8 cellular contexts compared by ENCODE assay signal in the genomic region with DNA sequence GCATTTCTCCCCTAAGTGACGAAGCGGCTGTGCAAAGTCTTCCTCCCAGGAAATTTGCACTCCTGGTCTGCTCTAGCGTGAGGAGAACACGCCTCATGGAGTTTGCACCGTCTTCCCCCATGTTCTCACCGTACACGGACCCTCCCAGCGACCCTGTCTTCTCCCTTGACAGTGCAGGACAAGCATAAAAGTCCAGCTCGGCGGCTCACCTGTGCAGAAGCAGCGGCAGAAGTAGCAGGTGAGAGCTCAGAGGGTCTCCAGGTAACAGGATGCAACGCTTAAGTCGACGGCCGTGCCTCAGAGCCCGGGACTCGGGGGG. TPM values are rescaled to one million over a fixed set of nuclear protein-coding genes. Genes with fewer than 3 reads are reported as not detected.
DNase-seq lines count a peak whose midpoint lies in the region; ATAC-seq and TF ChIP-seq lines count a peak whose summit lies in the region.

No MANE protein-coding gene starts in this region.

- H3K36me3 Mint-ChIP-seq in Caco-2 (ENCODE audit: insufficient read depth, unreplicated experiment), result no peaks in the 10 kb centered on the region
- peaks cover 6% of the 10 kb centered on the region; the same call in 1 of the 3 replicates for H3K36me3 Mint-ChIP-seq in GM23338 (ENCODE audit: low read depth)
- no peaks in the 10 kb centered on the region for H3K36me3 Mint-ChIP-seq in mesothelial cell of epicardium

- no peaks in the 10 kb centered on the region for H3K79me2 ChIP-seq in GM23338 (replicated peaks; ENCODE audit: insufficient read depth)

- H4K20me1 ChIP-seq in GM23338 (replicated peaks; ENCODE audit: insufficient read depth), result no peaks in the 10 kb centered on the region

- H3K4me1 Mint-ChIP-seq in Caco-2 (ENCODE audit: low read depth, unreplicated experiment) (no peaks in the 10 kb centered on the region), GM23338 (no peaks in the 10 kb centered on the region), mesothelial cell of epicardium (no peaks in the 10 kb centered on the region)

- no peak overlapping the region for H3K4me2 ChIP-seq in GM23338

- no peaks in the 10 kb centered on the region for H3F3A ChIP-seq in GM23338 (replicated peaks; ENCODE audit: low read depth)

- H2AFZ ChIP-seq in GM23338, result peak overlapping the region; percentile 72; the same call in 1 of the 2 replicates

- no peaks in the 10 kb centered on the region for H3K4me1 ChIP-seq in Caco-2
- H3K4me1 ChIP-seq in GM23338 (ENCODE audit: insufficient read depth), result no peaks in the 10 kb centered on the region
- no peaks in the 10 kb centered on the region for H3K4me1 ChIP-seq in mucosa of descending colon (ENCODE audit: low read depth)

- H3K9me3 Mint-ChIP-seq in Caco-2 (ENCODE audit: unreplicated experiment), result no peaks in the 10 kb centered on the region
- peaks cover 57% of the 10 kb centered on the region for H3K9me3 Mint-ChIP-seq in GM23338
- no peaks in the 10 kb centered on the region for H3K9me3 Mint-ChIP-seq in mesothelial cell of epicardium

- CTCF ChIA-PET in Caco-2 (lab: Charles Lee) (no interaction called here), RWPE1 (lab: Yijun Ruan, JAX) (no interaction called here)

- peak overlapping the region; percentile 16 for H3K4me3 ChIP-seq in Caco-2 (ENCODE audit: low read depth, low read length)
- no peak overlapping the region for H3K4me3 ChIP-seq in GM23338
- peak overlapping the region; percentile 17 for H3K4me3 ChIP-seq in mucosa of descending colon

- H3K27ac Mint-ChIP-seq in Caco-2 (ENCODE audit: unreplicated experiment) (no peak overlapping the region), GM23338 (no peak overlapping the region), mesothelial cell of epicardium (no peak overlapping the region)

- H3K27me3 ChIP-seq in Caco-2 (replicated peaks; ENCODE audit: control insufficient read depth, insufficient read depth, low read length), result no peaks in the 10 kb centered on the region
- no peaks in the 10 kb centered on the region for H3K27me3 ChIP-seq in GM23338 (ENCODE audit: insufficient read depth)

- no peaks in the 10 kb centered on the region for H3K27me3 Mint-ChIP-seq in Caco-2 (ENCODE audit: insufficient read depth, unreplicated experiment)
- no peaks in the 10 kb centered on the region for H3K27me3 Mint-ChIP-seq in GM23338 (ENCODE audit: insufficient read depth, low read depth, poor library complexity)
- H3K27me3 Mint-ChIP-seq in mesothelial cell of epicardium (ENCODE audit: low read depth), result no peaks in the 10 kb centered on the region

- H3K36me3 ChIP-seq in Caco-2 (ENCODE audit: control insufficient read depth, insufficient read depth, low read length) (no peaks in the 10 kb centered on the region), GM23338 (ENCODE audit: insufficient read depth) (no peaks in the 10 kb centered on the region), mucosa of descending colon (ENCODE audit: low read depth) (no peaks in the 10 kb centered on the region)

- H3K27ac ChIP-seq in GM23338 (ENCODE audit: low read depth) (no peak overlapping the region), RWPE1 (no peak overlapping the region)

- no TSS peak for BruUV-seq in Caco-2 (replicated peaks; lab: Mats Ljungman, UMichigan)

- no peaks in the 10 kb centered on the region for H3K9me2 ChIP-seq in GM23338 (ENCODE audit: insufficient read depth)

- H3K9me3 ChIP-seq in Caco-2, result no peaks in the 10 kb centered on the region
- H3K9me3 ChIP-seq in mucosa of descending colon, result no peaks in the 10 kb centered on the region

- TF ChIP-seq CTCF in Caco-2 (IDR thresholded peaks at IDR 0.05; ENCODE audit: insufficient read depth in 1 of 2, low read depth in 1 of 2, low read length in 1 of 2, severe bottlenecking in 1 of 2, unreplicated experiment in 1 of 2) (no peak), GM23338 (conservative IDR thresholded peaks at IDR 0.05; ENCODE audit: low read depth in 2 of 2) (no peak), mucosa of descending colon (IDR thresholded peaks at IDR 0.05) (no peak), RWPE1 (conservative IDR thresholded peaks at IDR 0.05; ENCODE audit: low read depth) (no peak), mesothelial cell of epicardium (IDR thresholded peaks at IDR 0.05; ENCODE audit: unreplicated experiment) (no peak)

- intact Hi-C loops in Caco-2 (cut with micrococcal nuclease; ENCODE audit: unreplicated experiment) (no loop called here), mucosa of descending colon (cut with DNase I, micrococcal nuclease) (no loop called here)

- no peak for DNase-seq in Caco-2
- DNase-seq in GM23338 (ENCODE audit: low spot score), result no peak
- DNase-seq in mucosa of descending colon, result no peak
- no peak for DNase-seq in RWPE1 (ENCODE audit: low spot score)
- no peak for DNase-seq in NCI-H345 treated with DMSO at 0.1 percent for 48 hours (lab: John Stamatoyannopoulos, UW; ENCODE audit: unreplicated experiment)
- no peak for DNase-seq in mesothelial cell of epicardium (ENCODE audit: low spot score in 2 of 2, unreplicated experiment in 2 of 2)

- H3K4me3 Mint-ChIP-seq in Caco-2 (ENCODE audit: unreplicated experiment), result peak overlapping the region; percentile 58
- H3K4me3 Mint-ChIP-seq in GM23338, result no peak overlapping the region
- H3K4me3 Mint-ChIP-seq in mesothelial cell of epicardium, result no peak overlapping the region

- POLR2A ChIA-PET in Caco-2 (lab: Charles Lee) (no interaction called here), RWPE1 (lab: Yijun Ruan, JAX; ENCODE audit: low non-redundant PET) (no interaction called here)

- ATAC-seq in GM23338 (no peak), SK-N-SH treated with all-trans-retinoic acid at 6 μM for 48 hours (peak; percentile 19), mucosa of descending colon (peak; percentile 29), HG02642 (IDR thresholded peaks at IDR 0.05; ENCODE audit: poor library complexity, unreplicated experiment) (no peak)

TF ChIP-seq in GM23338, 12 proteins besides CTCF, POLR2A, EP300 and RAD21:
- no peak for TF ChIP-seq CREB1 (CRISPR knock-in tag; IDR thresholded peaks at IDR 0.05; ENCODE audit: low read depth)
- no peak for TF ChIP-seq NANOG (IDR thresholded peaks at IDR 0.05; ENCODE audit: borderline replicate concordance)
- TF ChIP-seq ETS1 (IDR thresholded peaks at IDR 0.05), result no peak
- no peak for TF ChIP-seq POLR2AphosphoS5 (IDR thresholded peaks at IDR 0.05; ENCODE audit: low read depth)
- TF ChIP-seq EZH2phosphoT487 (IDR thresholded peaks at IDR 0.05; ENCODE audit: unreplicated experiment), result no peak
- TF ChIP-seq ZNF331 (CRISPR knock-in tag; IDR thresholded peaks at IDR 0.05; ENCODE audit: low read depth), result no peak
TF ChIP-seq in GM23338: peak in this region for 0.

TF ChIP-seq in SK-N-SH treated with all-trans-retinoic acid at 6 μM for 48 hours, 23 proteins besides CTCF, POLR2A, EP300 and RAD21:
- TF ChIP-seq ZNF565 (CRISPR knock-in tag; conservative IDR thresholded peaks at IDR 0.05; ENCODE audit: low read depth) (no peak), ARNTL (CRISPR knock-in tag; IDR thresholded peaks at IDR 0.05; ENCODE audit: borderline replicate concordance, low read depth) (no peak)

RNA-seq across cellular contexts. Expression of gene P2RY8, which starts 0.3 kb away (rescaled TPM):
- total RNA-seq in Caco-2 (2022) (not detected in 2 replicates), mucosa of descending colon (1 to 10 TPM in 2 of 3 donors, under 1 TPM in 1; 0.87 to 2.0 (median 2.0) TPM), mesothelial cell of epicardium (not detected in 3 replicates)
- 0.23 TPM in 1 of 2 replicates, not detected in the other for total RNA-seq in GM23338 (2014; rRNA removed; shearing (Covaris generic))
- 0.23 and 0.24 TPM in 2 replicates for polyA plus RNA-seq in GM23338 (2016; fragmentation: Nextera tagmentation; extraction: Ambion mirVana)

RNA-seq across cellular contexts. Expression of gene AKAP17A, which starts 54.7 kb away (rescaled TPM):
- total RNA-seq in Caco-2 (2022), result 39.9 and 42.2 TPM in 2 replicates
- 50.6 and 64.3 TPM in 2 replicates for total RNA-seq in GM23338 (2014; rRNA removed; shearing (Covaris generic))
- 23.9 and 27.6 TPM in 2 replicates for polyA plus RNA-seq in GM23338 (2016; fragmentation: Nextera tagmentation; extraction: Ambion mirVana)
- 10 to 100 TPM; 40.8 to 46.2 (median 42.3) TPM for total RNA-seq in mucosa of descending colon
- 74.0 to 77.0 TPM (median 74.8 TPM) in 3 replicates for total RNA-seq in mesothelial cell of epicardium

Comparison
In these comparisons a context has a peak if more than half of its experiments do, and no peak if none do; other contexts are left out.
1. ATAC-seq: peak in SK-N-SH treated with all-trans-retinoic acid at 6 μM for 48 hours (single experiment) and mucosa of descending colon (single experiment); none in GM23338 (single experiment) and HG02642 (single experiment).